ENCODE assay signal across 1 cellular context in genomic region chr9:113542016-113542415, GRCh38.
TF ChIP-seq lines count a peak whose summit lies in the region.

No MANE protein-coding gene starts in this region.

TF ChIP-seq in H1, 55 proteins besides CTCF, POLR2A, EP300 and RAD21 (continued from another document):
- TF ChIP-seq TCF12 (IDR thresholded peaks at IDR 0.05; ENCODE audit: low read depth, low read length) (no peak), JUND (IDR thresholded peaks at IDR 0.05; ENCODE audit: low read length) (no peak), RXRA (IDR thresholded peaks at IDR 0.05; ENCODE audit: insufficient read depth, low read depth, low read length) (no peak), ATF2 (IDR thresholded peaks at IDR 0.05; ENCODE audit: low read length) (no peak)
